Comparison of ENCODE assay signal across 13 cellular contexts in the genomic region with DNA sequence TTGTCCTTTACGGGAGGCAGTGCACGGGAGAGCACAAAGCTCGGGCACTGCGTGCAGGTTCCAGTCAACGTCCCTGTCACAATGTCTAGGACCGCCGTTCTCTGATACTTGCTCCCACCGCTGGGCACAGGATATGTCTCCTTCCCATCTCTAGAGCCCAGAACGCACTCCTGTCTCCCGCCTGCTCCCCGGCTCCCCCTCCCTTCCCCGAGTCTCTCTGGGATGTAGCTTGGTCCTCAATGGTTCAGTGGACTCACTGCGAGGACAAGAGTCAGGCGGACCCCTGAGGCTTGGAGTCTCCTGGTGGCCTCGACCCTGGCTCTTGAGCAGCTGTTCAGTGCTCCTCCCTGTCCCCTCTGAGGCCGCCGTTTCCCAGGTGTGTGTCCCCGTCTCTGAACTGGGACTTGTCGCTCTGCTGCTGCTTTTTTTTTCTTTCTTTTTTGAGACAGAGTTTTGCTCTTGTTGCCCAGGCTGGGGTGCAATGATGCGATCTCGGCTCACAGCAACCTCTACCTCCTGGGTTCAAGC.
"Had no signal": no experiment of that assay in that cellular context is flagged by ENCODE, and none has a peak within 500 bp of the region (broad histone marks: within the 10 kb centered on the region; RNA-seq: fewer than 3 reads in every experiment).

No MANE protein-coding gene starts in this region.

- H3K36me3 Mint-ChIP-seq: activated naive CD4-positive, alpha-beta T cell treated with anti-CD3 and anti-CD28 coated beads, Interleukin-2, amount 50 U/mL, for 72 hours had no signal

- ATAC-seq: activated CD4-positive, CD25-positive, alpha-beta regulatory T cell treated with anti-CD3 and anti-CD28 coated beads, Interleukin-2, amount 50 U/mL, for 24 hours; activated naive CD4-positive, alpha-beta T cell treated with anti-CD3 and anti-CD28 coated beads, Interleukin-2, amount 50 U/mL, for 72 hours; activated T-cell treated with anti-CD3 and anti-CD28 coated beads, Interleukin-2, amount 50 U/mL, for 72 hours; left ventricle myocardium superior had no signal

- H3K4me3 Mint-ChIP-seq: activated T-cell treated with anti-CD3 and anti-CD28 coated beads, Interleukin-2, amount 50 U/mL, for 72 hours; endodermal cell had no signal

- H3K9me3 Mint-ChIP-seq: activated naive CD4-positive, alpha-beta T cell treated with anti-CD3 and anti-CD28 coated beads, Interleukin-2, amount 50 U/mL, for 72 hours; activated T-cell treated with anti-CD3 and anti-CD28 coated beads, Interleukin-2, amount 50 U/mL, for 72 hours; endodermal cell had no signal

- H3K27ac Mint-ChIP-seq: activated T-cell treated with anti-CD3 and anti-CD28 coated beads, Interleukin-2, amount 50 U/mL, for 72 hours; endodermal cell had no signal

- DNase-seq: activated CD4-positive, alpha-beta T cell treated with anti-CD3 and anti-CD28 coated beads, Interleukin-2, amount 50 U/mL, for 4 hours; activated gamma-delta T cell; activated T-cell treated with anti-CD3 and anti-CD28 coated beads, Interleukin-2, amount 50 U/mL, for 72 hours; aorta; head of caudate nucleus; left ventricle myocardium superior; mesendoderm; stimulated activated CD4-positive, alpha-beta T cell treated with anti-CD3 and anti-CD28 coated beads, Interleukin-2, amount 100 ng/mL, for 48 hours; stimulated activated naive CD4-positive, alpha-beta T cell treated with Interleukin-2 at 50 U/mL for 16 hours; substantia nigra had no signal
